8 cellular contexts compared by ENCODE assay signal in genomic region chr17:32936894-32937500, GRCh38. TPM values are rescaled to one million over a fixed set of nuclear protein-coding genes. Genes with fewer than 3 reads are reported as not detected.
DNase-seq lines count a peak whose midpoint lies in the region; ATAC-seq and TF ChIP-seq lines count a peak whose summit lies in the region.

No MANE protein-coding gene starts in this region.

- no peak for TF ChIP-seq POLR2A in erythroblast (IDR thresholded peaks at IDR 0.05; ENCODE audit: low read length)

- DNase-seq in activated gamma-delta T cell treated with Interleukin-2 at 50 U/mL for 16 hours = peak; percentile 56
- DNase-seq in activated gamma-delta T cell (lab: John Stamatoyannopoulos, UW) = no peak
- peak; percentile 65 for DNase-seq in NCI-H69 (lab: John Stamatoyannopoulos, UW)
- peak; percentile 85 for DNase-seq in activated CD8-positive, alpha-beta memory T cell treated with anti-CD3 and anti-CD28 coated beads, Interleukin-2, amount 50 U/mL, for 48 hours
- DNase-seq in erythroblast (lab: John Stamatoyannopoulos, UW) = peak; percentile 77 to 88
- peak; percentile 43 for DNase-seq in myocyte (ENCODE audit: low read depth)
- peak; percentile 35 for DNase-seq in stimulated activated CD8-positive, alpha-beta memory T cell treated with anti-CD3 and anti-CD28 coated beads, Interleukin-7, amount 100 ng/mL, for 24 hours (ENCODE audit: low read depth)

- no peak for ATAC-seq in GM21515 (IDR thresholded peaks at IDR 0.05; ENCODE audit: unreplicated experiment)

RNA-seq across cellular contexts. Expression of gene TMEM98, which starts 9.0 kb away (rescaled TPM):
- 78.7 and 90.4 TPM in 2 replicates for total RNA-seq in myocyte
- polyA plus RNA-seq in myocyte (2012) = 173 TPM

RNA-seq across cellular contexts. Expression of gene SPACA3, which starts 54.6 kb away (rescaled TPM):
- 0.36 and 1.6 TPM in 2 replicates for total RNA-seq in myocyte
- 0.86 TPM for polyA plus RNA-seq in myocyte (2012)
